10 cellular contexts compared by ENCODE assay signal in the genomic region with DNA sequence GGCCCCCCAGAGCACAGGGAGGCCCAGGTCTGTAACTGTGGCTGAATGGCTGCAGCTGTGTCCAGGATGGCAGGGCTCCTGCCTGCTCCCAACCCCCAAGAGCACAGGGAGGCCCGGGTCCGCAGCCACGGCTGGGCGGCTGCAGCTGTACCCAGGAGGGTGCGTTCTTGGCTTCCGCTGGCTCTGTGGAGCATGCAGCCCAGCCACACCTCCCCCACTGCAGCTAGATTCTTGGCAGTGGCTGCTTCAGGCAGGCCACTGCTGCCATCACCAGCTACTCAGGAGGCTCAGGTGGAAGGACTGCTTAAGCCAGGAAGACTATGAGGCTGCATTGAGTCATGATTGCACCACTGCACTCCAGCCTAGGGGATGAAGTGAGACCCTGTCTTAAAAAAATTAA. TPM values are rescaled to one million over a fixed set of nuclear protein-coding genes. Genes with fewer than 3 reads are reported as not detected.
A peak's percentile ranks its signal among the peaks of the same experiment; 100 is the strongest.
DNase-seq lines count a peak whose midpoint lies in the region; ATAC-seq and TF ChIP-seq lines count a peak whose summit lies in the region.
"Had no signal": no experiment of that assay in that cellular context is flagged by ENCODE, and none has a peak within 500 bp of the region (broad histone marks: within the 10 kb centered on the region; RNA-seq: fewer than 3 reads in every experiment).

No MANE protein-coding gene starts in this region.

- H3K9ac ChIP-seq in IMR-90 (ENCODE audit: low read depth, low read length) = no peak overlapping the region

- TF ChIP-seq CTCF in IMR-90 (conservative IDR thresholded peaks at IDR 0.05; ENCODE audit: low read depth, low read length) = no peak
- no peak for TF ChIP-seq CTCF in choroid plexus epithelial cell (conservative IDR thresholded peaks at IDR 0.05; ENCODE audit: low read depth, low read length)
- TF ChIP-seq CTCF in spleen (IDR thresholded peaks at IDR 0.05 in 8 of 11, conservative IDR thresholded peaks at IDR 0.05 in 3 of 11) = no peak

- no peak overlapping the region for H3K4me2 ChIP-seq in IMR-90 (ENCODE audit: low read depth, low read length)

- ATAC-seq in IMR-90 (ENCODE audit: low read depth) (0 out of 2 replicates have a peak, but pooled peaks have one; percentile 15), GM18520 (IDR thresholded peaks at IDR 0.05; ENCODE audit: unreplicated experiment) (no peak), HG03439 (IDR thresholded peaks at IDR 0.05; ENCODE audit: unreplicated experiment) (no peak)
- ATAC-seq: effector memory CD8-positive, alpha-beta T cell had no signal

- H2AK9ac ChIP-seq in IMR-90 (replicated peaks; ENCODE audit: low read depth, low read length, poor library complexity) = no peak overlapping the region

- H2BK120ac ChIP-seq in IMR-90 (ENCODE audit: low read depth, low read length) = no peak overlapping the region

- H3K27me3 ChIP-seq in IMR-90 (ENCODE audit: control insufficient read depth, insufficient read depth, low read length) (no peaks in the 10 kb centered on the region), spleen (replicated peaks in 1 of 7) (peaks cover 0 to 9% (median 0%) of the 10 kb centered on the region in 7 donors)

- no peaks in the 10 kb centered on the region for H3K79me1 ChIP-seq in IMR-90 (ENCODE audit: low read depth in 1 of 2, low read length in 2 of 2)

- no peaks in the 10 kb centered on the region for H3K9me3 ChIP-seq in IMR-90 (ENCODE audit: control insufficient read depth, insufficient read depth, low read length)
- H3K9me3 ChIP-seq in spleen = no peaks in the 10 kb centered on the region

- H3K36me3 ChIP-seq in IMR-90 (ENCODE audit: control insufficient read depth, insufficient read depth, low read length) (no peaks in the 10 kb centered on the region), spleen (no peaks in the 10 kb centered on the region)

- dilution Hi-C loops in IMR-90 (cut with HindIII; ENCODE audit: low sequenced_read_pairs, unreplicated experiment) = no loop called here

- H2AFZ ChIP-seq in IMR-90 (replicated peaks; ENCODE audit: low read length, poor library complexity) = peak overlapping the region; percentile 21

- no peak overlapping the region for H2BK15ac ChIP-seq in IMR-90 (ENCODE audit: low read depth, low read length)

- no peak for TF ChIP-seq POLR2A in IMR-90 (IDR thresholded peaks at IDR 0.05; ENCODE audit: low read depth, low read length)
- TF ChIP-seq POLR2A in spleen (IDR thresholded peaks at IDR 0.05) = no peak

- no peaks in the 10 kb centered on the region for H4K20me1 ChIP-seq in IMR-90 (ENCODE audit: insufficient read depth, low read length)

- H4K5ac ChIP-seq in IMR-90 (ENCODE audit: low read depth, low read length) = no peak overlapping the region

- POLR2A ChIA-PET in IMR-90 (lab: Charles Lee; ENCODE audit: unreplicated experiment) = no interaction called here

- no peak overlapping the region for H3K23ac ChIP-seq in IMR-90 (ENCODE audit: low read depth, low read length)

- no peak overlapping the region for H3K18ac ChIP-seq in IMR-90 (ENCODE audit: low read depth, low read length)

- TF ChIP-seq RAD21 in IMR-90 (IDR thresholded peaks at IDR 0.05; ENCODE audit: low read length) = no peak

- H2AK5ac ChIP-seq in IMR-90 (ENCODE audit: low read depth, low read length) = no peak overlapping the region

- H3K9me1 ChIP-seq in IMR-90 (ENCODE audit: insufficient read depth, low read length) = no peaks in the 10 kb centered on the region

- no peak overlapping the region for H4K91ac ChIP-seq in IMR-90 (ENCODE audit: insufficient read depth, low read depth, low read length)

- H3K14ac ChIP-seq in IMR-90 (replicated peaks; ENCODE audit: low read depth, low read length) = no peak overlapping the region

- WGBS in IMR-90 (ENCODE audit: extremely low coverage in 2 of 2, insufficient read length in 1 of 2), 2 experiments = no CpG with 5 or more reads among the region's 6 CpGs
- 79 to 95% (median 80%) methylated on average over 3 to 6 of the region's 6 CpGs for WGBS in spleen, 5 donors

- in situ Hi-C loops in IMR-90 (cut with MboI; ENCODE audit: low sequenced_read_pairs) = loop anchor here (10.0 kb wide), 1 partner anchor 939 kb away; no protein-coding TSS in a partner anchor

- H3K4ac ChIP-seq in IMR-90 (ENCODE audit: low read depth, low read length) = no peak overlapping the region

- no TSS peak for BruUV-seq in IMR-90 (replicated peaks; lab: Mats Ljungman, UMichigan)

- H3K4me3 ChIP-seq in IMR-90 (ENCODE audit: insufficient read depth, low read depth, low read length) (no peak overlapping the region), choroid plexus epithelial cell (ENCODE audit: low read depth, low read length) (no peak overlapping the region), spleen (no peak overlapping the region)

- H2BK20ac ChIP-seq in IMR-90 (ENCODE audit: low read depth, low read length) = no peak overlapping the region

- H3K4me1 ChIP-seq in IMR-90 (ENCODE audit: control insufficient read depth, insufficient read depth, low read length) (peaks cover 8% of the 10 kb centered on the region; the same call in 1 of the 2 replicates), spleen (peaks cover 0 to 37% (median 23%) of the 10 kb centered on the region in 6 donors)

- H3K27ac ChIP-seq in IMR-90 (ENCODE audit: insufficient read depth, low read length) (no peak overlapping the region), spleen (no peak overlapping the region)

- DNase-seq in NCI-H345 (lab: John Stamatoyannopoulos, UW) = peak; percentile 57
- no peak for DNase-seq in NCI-H345 treated with DMSO at 0.1 percent for 48 hours (lab: John Stamatoyannopoulos, UW; ENCODE audit: unreplicated experiment)
- DNase-seq in IMR-90 = peak; percentile 22
- peak; percentile 48 for DNase-seq in choroid plexus epithelial cell (ENCODE audit: low read depth)
- DNase-seq in spleen = peak; percentile 83
- no peak for DNase-seq in NCI-H128 (lab: John Stamatoyannopoulos, UW; ENCODE audit: unreplicated experiment)
- DNase-seq: effector memory CD8-positive, alpha-beta T cell; stimulated activated CD4-positive, alpha-beta T cell treated with anti-CD3 and anti-CD28 coated beads, Interleukin-12 subunit alpha, Interleukin-12 subunit beta, amount 100 ng/mL, for 4 hours had no signal

- H3K56ac ChIP-seq in IMR-90 (ENCODE audit: extremely low read depth, insufficient read depth, low read length) = no peak overlapping the region

- no peak overlapping the region for H4K8ac ChIP-seq in IMR-90 (ENCODE audit: low read depth in 2 of 2, low read length in 2 of 2)

- CTCF ChIA-PET in IMR-90 (lab: Yijun Ruan, JAX) = no interaction called here

- intact Hi-C loops in IMR-90 (cut with micrococcal nuclease) (no loop called here), spleen (cut with DNase I; ENCODE audit: low total_unique reads) (no loop called here)

- H2BK5ac ChIP-seq in IMR-90 (ENCODE audit: low read depth, low read length, poor library complexity, severe bottlenecking) = no peak overlapping the region

TF ChIP-seq in IMR-90, 13 proteins besides CTCF, POLR2A, EP300 and RAD21:
- TF ChIP-seq CEBPB (IDR thresholded peaks at IDR 0.05; ENCODE audit: low read depth, low read length) = peak; percentile 40; the same call in 1 of the 2 replicates
- no peak for TF ChIP-seq SMC3 (IDR thresholded peaks at IDR 0.05; ENCODE audit: low read depth, low read length)

RNA-seq across cellular contexts. Expression of gene C7orf25, which starts 27.9 kb away (rescaled TPM):
- total RNA-seq in IMR-90 (2012; rRNA removed) (6.1 and 8.9 TPM in 2 replicates), spleen (10 to 100 TPM in 1 of 7 donors, 1 to 10 TPM in 6; 4.4 to 19.5 (median 6.5) TPM)
- polyA plus RNA-seq in IMR-90 (2012; rRNA removed) (3.2 and 4.5 TPM in 2 replicates), spleen (1 to 10 TPM; 1.7 to 4.0 (median 2.8) TPM)
- polyA plus RNA-seq in IMR-90 (2012; cell fraction: cytosol; rRNA removed) = 1.8 and 3.0 TPM in 2 replicates
- 0.65 and 1.7 TPM in 2 replicates for polyA plus RNA-seq in IMR-90 (2012; cell fraction: nucleus; rRNA removed; ENCODE audit: low replicate concordance)

RNA-seq across cellular contexts. Expression of gene PSMA2, which starts 48.0 kb away (rescaled TPM):
- total RNA-seq in IMR-90 (2012; rRNA removed) (138 and 217 TPM in 2 replicates), spleen (10 to 100 TPM; 44.3 to 71.1 (median 58.2) TPM)
- polyA plus RNA-seq in IMR-90 (2012; rRNA removed) (98.8 and 106 TPM in 2 replicates), spleen (100 to 1,000 TPM in 2 of 3 donors, 10 to 100 TPM in 1; 95.9 to 144 (median 144) TPM)
- 28.7 and 34.1 TPM in 2 replicates for polyA plus RNA-seq in IMR-90 (2012; cell fraction: cytosol; rRNA removed)
- polyA plus RNA-seq in IMR-90 (2012; cell fraction: nucleus; rRNA removed; ENCODE audit: low replicate concordance) = 7.1 and 43.4 TPM in 2 replicates

RNA-seq across cellular contexts. Expression of gene MRPL32, which starts 48.2 kb away (rescaled TPM):
- total RNA-seq in IMR-90 (2012; rRNA removed) (42.3 and 56.7 TPM in 2 replicates), spleen (10 to 100 TPM; 27.7 to 44.7 (median 33.0) TPM)
- polyA plus RNA-seq in IMR-90 (2012; rRNA removed) (66.6 and 75.3 TPM in 2 replicates), spleen (10 to 100 TPM; 50.3 to 59.4 (median 52.6) TPM)
- polyA plus RNA-seq in IMR-90 (2012; cell fraction: cytosol; rRNA removed) = 15.1 and 18.6 TPM in 2 replicates
- polyA plus RNA-seq in IMR-90 (2012; cell fraction: nucleus; rRNA removed; ENCODE audit: low replicate concordance) = 8.5 and 86.7 TPM in 2 replicates

Comparison
In these comparisons a context has a peak if more than half of its experiments do, and no peak if none do; other contexts are left out.
1. DNase-seq: peak in NCI-H345 (single experiment), IMR-90 (single experiment), choroid plexus epithelial cell (single experiment) and spleen (single experiment); none in NCI-H345 treated with DMSO at 0.1 percent for 48 hours (single experiment) and NCI-H128 (single experiment).